ENCODE assay signal across 33 cellular contexts in the genomic region with DNA sequence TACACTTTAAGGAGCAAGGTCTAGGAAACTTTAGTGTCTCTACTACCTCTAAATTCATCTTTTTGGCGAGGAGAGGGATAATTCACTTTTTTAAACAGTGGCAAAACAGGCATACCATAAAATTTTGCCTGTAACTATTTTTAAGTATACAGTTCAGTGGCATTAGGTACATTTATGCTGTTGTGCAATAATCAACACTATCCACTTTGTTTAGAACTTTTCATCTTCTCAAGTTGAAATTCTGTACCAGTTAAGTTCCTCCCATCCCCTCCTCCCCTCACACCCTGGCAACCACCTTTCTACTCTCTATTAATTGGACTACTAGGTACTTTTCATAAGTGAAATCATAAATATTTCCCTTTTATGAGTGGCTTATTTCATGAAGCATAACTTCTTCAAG. TPM values are rescaled to one million over a fixed set of nuclear protein-coding genes. Genes with fewer than 3 reads are reported as not detected.
"Had no signal": no experiment of that assay in that cellular context is flagged by ENCODE, and none has a peak within 500 bp of the region (broad histone marks: within the 10 kb centered on the region; RNA-seq: fewer than 3 reads in every experiment).

No MANE protein-coding gene starts in this region.

- H3K4me1 Mint-ChIP-seq: naive thymus-derived CD8-positive, alpha-beta T cell; nephron progenitor cell; neural crest cell; stimulated activated effector memory CD8-positive, alpha-beta T cell treated with anti-CD3 and anti-CD28 coated beads, Interleukin-12 subunit alpha, Interleukin-12 subunit beta, amount 100 ng/mL, for 72 hours; stimulated activated naive B cell treated with anti-CD40 and anti-IgM and Interleukin-4, amounts not matched to agents 10 μg/mL and 1 μg/mL and 100 μg/mL, for 72 hours had no signal

- H3K27ac ChIP-seq: neutrophil, pancreas, psoas muscle, skin epidermis, spleen, stomach, thoracic aorta, thyroid gland, tibial nerve, upper lobe of left lung, vagina had no signal

- H3K4me3 ChIP-seq: pancreas, psoas muscle, skin epidermis, smooth muscle cell, spleen, stomach, thoracic aorta, thyroid gland, tibial nerve, upper lobe of left lung, vagina had no signal

- H3K9me3 Mint-ChIP-seq: natural killer cell treated with Interleukin-12 subunit alpha and Interleukin-12 subunit beta and Interleukin-15 and Interleukin-18, amount 100 ng/mL, for 72 hours; nephron progenitor cell; stimulated activated effector memory CD8-positive, alpha-beta T cell treated with anti-CD3 and anti-CD28 coated beads, Interleukin-12 subunit alpha, Interleukin-12 subunit beta, amount 100 ng/mL, for 72 hours; stimulated activated naive B cell treated with anti-CD40 and anti-IgM and Interleukin-4, amounts not matched to agents 10 μg/mL and 1 μg/mL and 100 μg/mL, for 72 hours; stimulated activated naive CD8-positive, alpha-beta T cell treated with anti-CD3 and anti-CD28 coated beads, Interleukin-15, Interleukin-2, amounts not matched to agents 100 ng/mL and 50 ng/mL, for 24 hours had no signal

- FAIRE-seq: pancreas, urothelium cell line had no signal

- DNase-seq: naive thymus-derived CD8-positive, alpha-beta T cell; nephron progenitor cell; nucleus accumbens; pancreas; psoas muscle; right cardiac atrium; spleen; stimulated activated CD4-positive, alpha-beta T cell treated with anti-CD3 and anti-CD28 coated beads, Interleukin-12 subunit alpha, Interleukin-12 subunit beta, amount 100 ng/mL, for 4 hours; stimulated activated CD4-positive, alpha-beta T cell treated with anti-CD3 and anti-CD28 coated beads, Interleukin-1b, Interleukin-23, amount 100 ng/mL, for 48 hours; stimulated activated CD4-positive, alpha-beta T cell treated with anti-CD3 and anti-CD28 coated beads, Interleukin-4, amount 100 ng/mL, for 1 hour; stimulated activated CD4-positive, alpha-beta T cell treated with anti-CD3 and anti-CD28 coated beads, Interleukin-4, amount 100 ng/mL, for 4 hours; stimulated activated naive B cell treated with anti-CD40 and anti-IgM and Interleukin-4, amounts not matched to agents 10 μg/mL and 1 μg/mL and 100 μg/mL, for 72 hours; stimulated activated naive CD4-positive, alpha-beta T cell treated with Interleukin-2 at 50 U/mL for 16 hours; stomach; thyroid gland; trophoblast cell; upper lobe of left lung had no signal

- H3K4me2 ChIP-seq: smooth muscle cell had no signal

- H3K27ac Mint-ChIP-seq: natural killer cell treated with Interleukin-12 subunit alpha and Interleukin-12 subunit beta and Interleukin-15 and Interleukin-18, amount 100 ng/mL, for 72 hours; nephron progenitor cell; stimulated activated effector memory CD8-positive, alpha-beta T cell treated with anti-CD3 and anti-CD28 coated beads, Interleukin-12 subunit alpha, Interleukin-12 subunit beta, amount 100 ng/mL, for 72 hours; stimulated activated naive B cell treated with anti-CD40 and anti-IgM and Interleukin-4, amounts not matched to agents 10 μg/mL and 1 μg/mL and 100 μg/mL, for 72 hours; stimulated activated naive CD8-positive, alpha-beta T cell treated with anti-CD3 and anti-CD28 coated beads, Interleukin-15, Interleukin-2, amounts not matched to agents 100 ng/mL and 50 ng/mL, for 24 hours had no signal

- H3K27me3 ChIP-seq: neutrophil, pancreas, spleen, stomach, thyroid gland, tibial nerve, upper lobe of left lung, vagina had no signal

- H3K9me3 ChIP-seq: neutrophil, pancreas, psoas muscle, spleen, stomach, thoracic aorta, thyroid gland, tibial nerve, upper lobe of left lung, vagina had no signal

- H3K4me1 ChIP-seq: pancreas, psoas muscle, spleen, stomach, thyroid gland, tibial nerve, upper lobe of left lung, vagina had no signal

- H3K27me3 Mint-ChIP-seq: naive thymus-derived CD8-positive, alpha-beta T cell; natural killer cell treated with Interleukin-12 subunit alpha and Interleukin-12 subunit beta and Interleukin-15 and Interleukin-18, amount 100 ng/mL, for 72 hours; stimulated activated naive B cell treated with anti-CD40 and anti-IgM and Interleukin-4, amounts not matched to agents 10 μg/mL and 1 μg/mL and 100 μg/mL, for 72 hours; stimulated activated naive CD8-positive, alpha-beta T cell treated with anti-CD3 and anti-CD28 coated beads, Interleukin-15, Interleukin-2, amounts not matched to agents 100 ng/mL and 50 ng/mL, for 24 hours had no signal

- ATAC-seq: naive thymus-derived CD8-positive, alpha-beta T cell; natural killer cell treated with Interleukin-12 subunit alpha and Interleukin-12 subunit beta and Interleukin-15 and Interleukin-18, amount 100 ng/mL, for 72 hours; pancreas; psoas muscle; right cardiac atrium; sciatic nerve; stimulated activated effector memory CD8-positive, alpha-beta T cell treated with anti-CD3 and anti-CD28 coated beads, Interleukin-12 subunit alpha, Interleukin-12 subunit beta, amount 100 ng/mL, for 72 hours; stimulated activated naive B cell treated with anti-CD40 and anti-IgM and Interleukin-4, amounts not matched to agents 10 μg/mL and 1 μg/mL and 100 μg/mL, for 72 hours had no signal

- H3K4me3 Mint-ChIP-seq: naive thymus-derived CD8-positive, alpha-beta T cell; natural killer cell treated with Interleukin-12 subunit alpha and Interleukin-12 subunit beta and Interleukin-15 and Interleukin-18, amount 100 ng/mL, for 72 hours; nephron progenitor cell; neural crest cell; stimulated activated effector memory CD8-positive, alpha-beta T cell treated with anti-CD3 and anti-CD28 coated beads, Interleukin-12 subunit alpha, Interleukin-12 subunit beta, amount 100 ng/mL, for 72 hours; stimulated activated naive B cell treated with anti-CD40 and anti-IgM and Interleukin-4, amounts not matched to agents 10 μg/mL and 1 μg/mL and 100 μg/mL, for 72 hours; stimulated activated naive CD8-positive, alpha-beta T cell treated with anti-CD3 and anti-CD28 coated beads, Interleukin-15, Interleukin-2, amounts not matched to agents 100 ng/mL and 50 ng/mL, for 24 hours had no signal

RNA-seq across cellular contexts. Expression of a gene that starts 42.3 kb away (rescaled TPM):
- total RNA-seq: naive thymus-derived CD8-positive, alpha-beta T cell; neural crest cell; osteocyte; renal cortical epithelial cell; smooth muscle cell; subcutaneous adipose tissue; thoracic aorta; ureter had no signal
- polyA plus RNA-seq: naive thymus-derived CD8-positive, alpha-beta T cell had no signal
